In genomic region chr6:25089442-25089841, GRCh38 we compare ENCODE assay signal across 14 cellular contexts.
DNase-seq lines count a peak whose midpoint lies in the region; ATAC-seq, FAIRE-seq and TF ChIP-seq lines count a peak whose summit lies in the region.
"Had no signal": no experiment of that assay in that cellular context is flagged by ENCODE, and none has a peak within 500 bp of the region (broad histone marks: within the 10 kb centered on the region; RNA-seq: fewer than 3 reads in every experiment).

No MANE protein-coding gene starts in this region.

- H3K4me1 ChIP-seq in right atrium auricular region (peaks cover 0 to 15% of the 10 kb centered on the region in 2 donors), H1 (replicated peaks in 1 of 4; ENCODE audit: control insufficient read depth in 3 of 4, insufficient read depth in 4 of 4, low read length in 3 of 4) (peaks cover 0 to 5% (median 1%) of the 10 kb centered on the region in 4 experiments; a peak in 2 of 7 replicates), body of pancreas (no peaks in the 10 kb centered on the region)

- no peak overlapping the region for H4K5ac ChIP-seq in H1 (ENCODE audit: insufficient read length, low read depth, low read length)

- H4K20me1 ChIP-seq in H1 (replicated peaks in 1 of 2; ENCODE audit: control insufficient read depth in 1 of 2, insufficient read depth in 2 of 2, low read length in 2 of 2), result no peaks in the 10 kb centered on the region

- H2AFZ ChIP-seq in H1 (ENCODE audit: low read length), result peak overlapping the region; percentile 19; the same call in 1 of the 2 replicates

- no peak overlapping the region for H2BK5ac ChIP-seq in H1 (ENCODE audit: low read depth, low read length)

- H4K8ac ChIP-seq in H1 (ENCODE audit: extremely low read depth, insufficient read depth, low read length), result no peak overlapping the region

- TF ChIP-seq RAD21 in H1 (IDR thresholded peaks at IDR 0.05 in 1 of 2, conservative IDR thresholded peaks at IDR 0.05 in 1 of 2; ENCODE audit: low read depth in 2 of 2, low read length in 2 of 2), result no peak

- POLR2A ChIA-PET in H1 (lab: Charles Lee; ENCODE audit: partially characterized antibody), result interaction anchor here (1.1 kb wide), 1 partner anchor 442 kb away, joined by 3 read pairs; no protein-coding TSS in a partner anchor

- H2BK120ac ChIP-seq in H1 (replicated peaks; ENCODE audit: low read depth, low read length), result no peak overlapping the region

- TF ChIP-seq POLR2A in H1 (IDR thresholded peaks at IDR 0.05; ENCODE audit: control extremely low read depth in 1 of 2, low read depth in 2 of 2, low read length in 2 of 2) (no peak), body of pancreas (IDR thresholded peaks at IDR 0.05) (no peak)

- H3K79me1 ChIP-seq in H1 (ENCODE audit: low read depth, low read length), result no peaks in the 10 kb centered on the region

- H4K91ac ChIP-seq in H1 (replicated peaks; ENCODE audit: insufficient read length, low read length), result no peak overlapping the region

- no peaks in the 10 kb centered on the region for H3K27me3 ChIP-seq in right atrium auricular region
- H3K27me3 ChIP-seq in H1 (replicated peaks in 1 of 4; ENCODE audit: control insufficient read depth in 3 of 4, extremely low read depth in 1 of 4, insufficient read depth in 3 of 4, low read length in 3 of 4), result no peaks in the 10 kb centered on the region
- H3K27me3 ChIP-seq in body of pancreas, result no peaks in the 10 kb centered on the region

- no peak overlapping the region for H3K14ac ChIP-seq in H1 (ENCODE audit: insufficient read length)

- no peak for DNase-seq in right atrium auricular region (ENCODE audit: low spot score)
- DNase-seq in Right ventricle myocardium inferior (ENCODE audit: missing footprints), result no peak
- peak; percentile 24 for DNase-seq in UCSD-AML1 (lab: John Stamatoyannopoulos, UW; ENCODE audit: unreplicated experiment)
- no peak for DNase-seq in H1 (ENCODE audit: low read depth in 1 of 2, low spot score in 2 of 2)
- no peak for DNase-seq in body of pancreas
- no peak for DNase-seq in nucleus accumbens (lab: John Stamatoyannopoulos, UW)
- DNase-seq: cortex of kidney, foreskin melanocyte, kidney, right cardiac atrium had no signal

- H3K4me3 ChIP-seq in right atrium auricular region (no peak overlapping the region), H1 (ENCODE audit: extremely low read depth in 1 of 4, insufficient read depth in 2 of 4, low read depth in 3 of 4, low read length in 4 of 4) (no peak overlapping the region), body of pancreas (no peak overlapping the region)

- H3K4ac ChIP-seq in H1 (replicated peaks; ENCODE audit: insufficient read length, low read depth, low read length), result no peak overlapping the region

- no peak overlapping the region for H3K18ac ChIP-seq in H1 (ENCODE audit: extremely low read depth, low read length)

- 63% methylated on average over 2 of the region's 2 CpGs; no CpG with 5 or more reads in 1 of the 2 experiments for WGBS in H1 (ENCODE audit: extremely low coverage in 1 of 2, insufficient coverage in 1 of 2, insufficient read length in 1 of 2, insufficient replicate concordance in 2 of 2, low coverage in 1 of 2, low lambda C conversion rate in 2 of 2, missing lambda C conversion rate in 1 of 2), 2 experiments
- 39 to 58% methylated on average over 2 of the region's 2 CpGs for WGBS in body of pancreas, 2 donors

- ATAC-seq in Right ventricle myocardium inferior (no peak), GM21360 (IDR thresholded peaks at IDR 0.05; ENCODE audit: unreplicated experiment) (no peak), HG03039 (IDR thresholded peaks at IDR 0.05; ENCODE audit: unreplicated experiment) (no peak), body of pancreas (no peak)

- no peak overlapping the region for H2AK5ac ChIP-seq in H1 (ENCODE audit: low read depth, low read length)

- intact Hi-C loops in Right ventricle myocardium inferior (cut with DNase I), result loop anchor here (5.0 kb wide), 1 partner anchor 48 kb away; no protein-coding TSS in a partner anchor
- intact Hi-C loops in body of pancreas (cut with DNase I), result no loop called here

- H3K9me3 ChIP-seq in right atrium auricular region (no peaks in the 10 kb centered on the region), H1 (ENCODE audit: insufficient read depth in 2 of 2, low read depth in 1 of 2, low read length in 1 of 2) (no peaks in the 10 kb centered on the region), body of pancreas (no peaks in the 10 kb centered on the region)

- H2BK20ac ChIP-seq in H1 (ENCODE audit: low read length), result no peak overlapping the region

- H3K36me3 ChIP-seq in right atrium auricular region, result peaks cover 30% of the 10 kb centered on the region
- H3K36me3 ChIP-seq in H1 (ENCODE audit: control insufficient read depth in 2 of 4, insufficient read depth in 4 of 4, low read length in 3 of 4), result no peaks in the 10 kb centered on the region
- H3K36me3 ChIP-seq in body of pancreas (replicated peaks in 1 of 2; ENCODE audit: insufficient read depth in 1 of 2, low read depth in 2 of 2), result no peaks in the 10 kb centered on the region

- H3K4me2 ChIP-seq in H1 (ENCODE audit: insufficient read depth in 1 of 2, low read depth in 2 of 2, low read length in 2 of 2), result no peak overlapping the region

- H3K23ac ChIP-seq in H1 (ENCODE audit: insufficient read length), result no peak overlapping the region

- H2BK15ac ChIP-seq in H1 (ENCODE audit: low read length), result no peak overlapping the region

- peak overlapping the region; percentile 62 to 67 for H3K27ac ChIP-seq in right atrium auricular region
- H3K27ac ChIP-seq in H1 (ENCODE audit: low read depth, low read length), result no peak overlapping the region
- no peak overlapping the region for H3K27ac ChIP-seq in body of pancreas
- H3K27ac ChIP-seq: C4-2B had no signal

- no peak overlapping the region for H2BK12ac ChIP-seq in H1 (ENCODE audit: low read depth, low read length)

- no peaks in the 10 kb centered on the region for H3K23me2 ChIP-seq in H1 (ENCODE audit: low read depth, low read length)

- no peak for FAIRE-seq in H1 (lab: Jason Lieb, UNC)
- FAIRE-seq: kidney, TTC549 had no signal

- TF ChIP-seq EP300 in H1 (IDR thresholded peaks at IDR 0.05; ENCODE audit: borderline replicate concordance in 1 of 2, low read depth in 2 of 2, low read length in 2 of 2), result no peak

- CTCF ChIA-PET in H1 (lab: Charles Lee; ENCODE audit: partially characterized antibody), result interaction anchor here (1.1 to 1.9 kb wide), 4 partner anchors 18 to 156 kb away, joined by 3 to 7 read pairs (median 4); no protein-coding TSS in a partner anchor

- H3K79me2 ChIP-seq in H1 (ENCODE audit: control insufficient read depth in 1 of 2, insufficient read depth in 2 of 2, low read length in 2 of 2), result no peaks in the 10 kb centered on the region

- no peak overlapping the region for H3K56ac ChIP-seq in H1 (replicated peaks; ENCODE audit: insufficient read length, low read depth, low read length)

- TF ChIP-seq CTCF in right atrium auricular region (IDR thresholded peaks at IDR 0.05) (no peak), H1 (IDR thresholded peaks at IDR 0.05; ENCODE audit: control extremely low read depth in 1 of 3, insufficient read depth in 1 of 3, low read depth in 1 of 3, low read length in 3 of 3) (no peak), body of pancreas (IDR thresholded peaks at IDR 0.05) (no peak)

- no peak overlapping the region for H3K9ac ChIP-seq in H1 (replicated peaks in 1 of 4; ENCODE audit: extremely low read depth in 1 of 4, low read depth in 3 of 4, low read length in 3 of 4)

TF ChIP-seq in H1, 55 proteins besides CTCF, POLR2A, EP300 and RAD21 (continues in another document):
- TF ChIP-seq KDM5A (IDR thresholded peaks at IDR 0.05; ENCODE audit: low read length) (no peak), NANOG (IDR thresholded peaks at IDR 0.05; ENCODE audit: insufficient read depth, low read depth, low read length, poor library complexity, severe bottlenecking) (no peak), FOSL1 (IDR thresholded peaks at IDR 0.05; ENCODE audit: insufficient read depth, low read depth, low read length) (no peak), SUZ12 (IDR thresholded peaks at IDR 0.05; ENCODE audit: low read length) (no peak), TEAD4 (IDR thresholded peaks at IDR 0.05; ENCODE audit: low read depth, low read length) (no peak), ATF2 (IDR thresholded peaks at IDR 0.05; ENCODE audit: low read length) (no peak), SIRT6 (IDR thresholded peaks at IDR 0.05; ENCODE audit: low read length) (no peak), RNF2 (IDR thresholded peaks at IDR 0.05; ENCODE audit: borderline replicate concordance, low read depth, low read length, missing control alignments, poor library complexity, severe bottlenecking) (no peak), MAX (IDR thresholded peaks at IDR 0.05) (no peak), SIN3A (conservative IDR thresholded peaks at IDR 0.05 in 1 of 2, IDR thresholded peaks at IDR 0.05 in 1 of 2; ENCODE audit: low read depth in 1 of 2, low read length in 2 of 2) (no peak), PHF8 (conservative IDR thresholded peaks at IDR 0.05; ENCODE audit: low read depth, low read length) (no peak), RBBP5 (IDR thresholded peaks at IDR 0.05; ENCODE audit: borderline replicate concordance, low read depth, low read length) (no peak), POU5F1 (IDR thresholded peaks at IDR 0.05; ENCODE audit: low read depth, low read length) (no peak), SP2 (IDR thresholded peaks at IDR 0.05; ENCODE audit: low read length) (no peak), USF2 (IDR thresholded peaks at IDR 0.05; ENCODE audit: low read length) (no peak), TAF1 (IDR thresholded peaks at IDR 0.05; ENCODE audit: low read depth, low read length) (no peak)

Comparison
In these comparisons a context has a peak if more than half of its experiments do, and no peak if none do; other contexts are left out.
1. H3K27ac ChIP-seq: peak in right atrium auricular region (2 of 2); none in H1 (single experiment) and body of pancreas (0 of 4).